Comparison of ENCODE assay signal across 9 cellular contexts in genomic region chr2:229672021-229672420, GRCh38.
"Had no signal": no experiment of that assay in that cellular context is flagged by ENCODE, and none has a peak within 500 bp of the region (broad histone marks: within the 10 kb centered on the region; RNA-seq: fewer than 3 reads in every experiment).

No MANE protein-coding gene starts in this region.

- H3K9ac ChIP-seq: GM23248 had no signal

- H3K4me1 ChIP-seq: HAP-1 had no signal

- H3K9me3 ChIP-seq: HAP-1 had no signal

- H3K9me3 Mint-ChIP-seq: GM23338, H9, HFFc6 had no signal

- H3K4me2 ChIP-seq: GM23338 had no signal

- ATAC-seq: GM23338, HCT116 had no signal

- H3K4me3 Mint-ChIP-seq: GM23338, H9, HFFc6 had no signal

- H3K27ac ChIP-seq: GM23248 had no signal

- H3K4me3 ChIP-seq: GM23248, GM23338, HAP-1 had no signal

- H3K36me3 ChIP-seq: HAP-1 had no signal

- H3K27ac Mint-ChIP-seq: GM23338, HFFc6 had no signal

- DNase-seq: GM23248, GOT3, H7, H9, HCEC 1CT, HFFc6 had no signal

- H2AFZ ChIP-seq: GM23248, GM23338 had no signal

- H3K4me1 Mint-ChIP-seq: GM23338 had no signal
